In genomic region chr5:141096586-141096985, GRCh38 we compare ENCODE assay signal across 4 cellular contexts. TPM values are rescaled to one million over a fixed set of nuclear protein-coding genes. Genes with fewer than 3 reads are reported as not detected.
"Had no signal": no experiment of that assay in that cellular context is flagged by ENCODE, and none has a peak within 500 bp of the region (broad histone marks: within the 10 kb centered on the region; RNA-seq: fewer than 3 reads in every experiment).

No MANE protein-coding gene starts in this region.

RNA-seq across cellular contexts. Expression of gene PCDHB4, which starts 25.0 kb away (rescaled TPM):
- total RNA-seq: NCI-H460 had no signal

RNA-seq across cellular contexts. Expression of gene PCDHB5, which starts 38.4 kb away (rescaled TPM):
- total RNA-seq: M059J had no signal

RNA-seq across cellular contexts. Expression of gene PCDHB1, which starts 45.4 kb away (rescaled TPM):
- total RNA-seq: LHCN-M2, M059J, MCF 10A, NCI-H460 had no signal
